21 cellular contexts compared by ENCODE assay signal in the genomic region with DNA sequence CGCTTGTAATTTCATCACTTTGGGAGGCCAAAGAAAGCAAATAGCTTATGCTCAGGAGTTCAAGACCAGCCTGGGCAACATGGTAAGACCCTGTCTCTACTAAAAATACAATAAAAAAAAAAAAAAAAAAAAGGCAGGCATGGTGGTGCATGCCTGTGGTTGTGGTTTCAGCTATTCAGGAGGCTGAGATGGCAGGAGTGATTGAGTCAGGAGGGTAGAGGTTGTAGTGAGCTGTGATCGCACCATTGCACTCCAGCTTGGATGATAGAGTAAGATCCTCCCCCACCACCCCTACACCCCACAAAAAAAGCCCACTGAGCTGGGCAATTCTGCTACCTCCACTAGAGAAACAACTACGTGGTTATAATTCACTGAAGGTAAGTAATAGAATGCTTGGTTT.
A peak's percentile ranks its signal among the peaks of the same experiment; 100 is the strongest.
DNase-seq lines count a peak whose midpoint lies in the region; ATAC-seq, FAIRE-seq and TF ChIP-seq lines count a peak whose summit lies in the region.
"Had no signal": no experiment of that assay in that cellular context is flagged by ENCODE, and none has a peak within 500 bp of the region (broad histone marks: within the 10 kb centered on the region; RNA-seq: fewer than 3 reads in every experiment).

No MANE protein-coding gene starts in this region.

- H3K9me3 ChIP-seq in astrocyte (ENCODE audit: insufficient read depth, low read depth, low read length) (no peaks in the 10 kb centered on the region), lower lobe of right lung (no peaks in the 10 kb centered on the region)
- H3K9me3 ChIP-seq: mucosa of descending colon, testis had no signal

- no peaks in the 10 kb centered on the region for H4K20me1 ChIP-seq in astrocyte (ENCODE audit: insufficient read depth, low read length)

- H3K4me3 Mint-ChIP-seq in astrocyte (ENCODE audit: unreplicated experiment): no peak overlapping the region
- H3K4me3 Mint-ChIP-seq: activated CD4-positive, alpha-beta T cell treated with anti-CD3 and anti-CD28 coated beads for 36 hours; CD4-positive, alpha-beta memory T cell; effector memory CD8-positive, alpha-beta T cell; T-helper 2 cell treated with Interferon-gamma antibody and Interleukin-4, amounts not matched to agents 5 μg/mL and 100 μg/mL, for 36 hours had no signal

- H3K9ac ChIP-seq in astrocyte (ENCODE audit: low read length): no peak overlapping the region

- H3K9me3 Mint-ChIP-seq in astrocyte (ENCODE audit: unreplicated experiment): no peaks in the 10 kb centered on the region
- H3K9me3 Mint-ChIP-seq: T-helper 2 cell treated with Interferon-gamma antibody and Interleukin-4, amounts not matched to agents 5 μg/mL and 100 μg/mL, for 36 hours had no signal

- H3K36me3 ChIP-seq in astrocyte (ENCODE audit: insufficient read depth, low read length) (no peaks in the 10 kb centered on the region), lower lobe of right lung (no peaks in the 10 kb centered on the region)

- peaks cover 5% of the 10 kb centered on the region for H3K4me1 ChIP-seq in astrocyte (ENCODE audit: insufficient read depth, low read length)
- no peaks in the 10 kb centered on the region for H3K4me1 ChIP-seq in lower lobe of right lung
- H3K4me1 ChIP-seq: testis had no signal

- TF ChIP-seq CTCF in astrocyte (IDR thresholded peaks at IDR 0.05; ENCODE audit: insufficient read depth, low read depth, low read length): no peak
- no peak for TF ChIP-seq CTCF in lower lobe of right lung (IDR thresholded peaks at IDR 0.05)

- no peak overlapping the region for H2AFZ ChIP-seq in astrocyte (ENCODE audit: low read depth, low read length)

- H3K4me3 ChIP-seq in astrocyte (ENCODE audit: insufficient read depth, low read depth, low read length): no peak overlapping the region
- no peak overlapping the region for H3K4me3 ChIP-seq in lower lobe of right lung
- H3K4me3 ChIP-seq: mucosa of descending colon, testis had no signal

- H3K27me3 ChIP-seq in astrocyte (ENCODE audit: insufficient read depth, low read length): no peaks in the 10 kb centered on the region
- H3K27me3 ChIP-seq in lower lobe of right lung (ENCODE audit: low read depth): no peaks in the 10 kb centered on the region
- H3K27me3 ChIP-seq: testis had no signal

- H3K4me1 Mint-ChIP-seq in astrocyte (ENCODE audit: low read depth, unreplicated experiment): peaks cover 3% of the 10 kb centered on the region
- H3K4me1 Mint-ChIP-seq: activated CD4-positive, alpha-beta T cell treated with anti-CD3 and anti-CD28 coated beads for 36 hours; CD4-positive, alpha-beta memory T cell had no signal

- DNase-seq in AG08396 (ENCODE audit: low spot score) (peak; percentile 27), LHCN-M2 (ENCODE audit: low read depth) (peak; percentile 79), astrocyte (ENCODE audit: low read depth) (peak; percentile 76), hepatic stellate cell (ENCODE audit: low spot score) (peak; percentile 25), lower lobe of right lung (no peak), activated gamma-delta T cell treated with Interleukin-2 at 50 U/mL for 16 hours (no peak)
- DNase-seq: activated CD4-positive, alpha-beta T cell treated with anti-CD3 and anti-CD28 coated beads for 36 hours; CD4-positive, alpha-beta memory T cell; cerebellar nuclear complex; DMS79 treated with DMSO at 0.1 percent for 48 hours; effector memory CD8-positive, alpha-beta T cell; H7; Kasumi-1; mucosa of descending colon; NCI-H1417 treated with DMSO at 0.1 percent for 48 hours; NCI-H2171; NCI-H69; testis had no signal

- no peaks in the 10 kb centered on the region for H3K36me3 Mint-ChIP-seq in astrocyte (ENCODE audit: low read depth, unreplicated experiment)
- H3K36me3 Mint-ChIP-seq: CD4-positive, alpha-beta memory T cell had no signal

- H3K79me2 ChIP-seq in astrocyte (ENCODE audit: insufficient read depth, low read length): no peaks in the 10 kb centered on the region

- no peaks in the 10 kb centered on the region for H3K27me3 Mint-ChIP-seq in astrocyte (ENCODE audit: low read depth, unreplicated experiment)
- H3K27me3 Mint-ChIP-seq: activated CD4-positive, alpha-beta T cell treated with anti-CD3 and anti-CD28 coated beads for 36 hours; CD4-positive, alpha-beta memory T cell; effector memory CD8-positive, alpha-beta T cell had no signal

- H3K27ac ChIP-seq in astrocyte (ENCODE audit: low read depth, low read length) (no peak overlapping the region), lower lobe of right lung (no peak overlapping the region)
- H3K27ac ChIP-seq: testis had no signal

- no peak overlapping the region for H3K27ac Mint-ChIP-seq in astrocyte (ENCODE audit: unreplicated experiment)
- H3K27ac Mint-ChIP-seq: activated CD4-positive, alpha-beta T cell treated with anti-CD3 and anti-CD28 coated beads for 36 hours; CD4-positive, alpha-beta memory T cell; effector memory CD8-positive, alpha-beta T cell; T-helper 2 cell treated with Interferon-gamma antibody and Interleukin-4, amounts not matched to agents 5 μg/mL and 100 μg/mL, for 36 hours had no signal

- no peak overlapping the region for H3K4me2 ChIP-seq in astrocyte (ENCODE audit: low read length)

- ATAC-seq in HG03139 (IDR thresholded peaks at IDR 0.05; ENCODE audit: unreplicated experiment): no peak
- no peak for ATAC-seq in lower lobe of right lung
- ATAC-seq in HG02678 (IDR thresholded peaks at IDR 0.05; ENCODE audit: unreplicated experiment): no peak
- ATAC-seq: activated CD4-positive, alpha-beta T cell treated with anti-CD3 and anti-CD28 coated beads for 36 hours; effector memory CD8-positive, alpha-beta T cell; mucosa of descending colon had no signal

- FAIRE-seq in astrocyte (lab: Jason Lieb, UNC): no peak

- intact Hi-C loops in lower lobe of right lung (cut with DNase I): no loop called here

Comparison
In these comparisons a context has a peak if more than half of its experiments do, and no peak if none do; other contexts are left out.
1. DNase-seq: peak in AG08396 (single experiment), LHCN-M2 (single experiment), astrocyte (single experiment) and hepatic stellate cell (single experiment); none in lower lobe of right lung (single experiment) and activated gamma-delta T cell treated with Interleukin-2 at 50 U/mL for 16 hours (single experiment).